In the genomic region with DNA sequence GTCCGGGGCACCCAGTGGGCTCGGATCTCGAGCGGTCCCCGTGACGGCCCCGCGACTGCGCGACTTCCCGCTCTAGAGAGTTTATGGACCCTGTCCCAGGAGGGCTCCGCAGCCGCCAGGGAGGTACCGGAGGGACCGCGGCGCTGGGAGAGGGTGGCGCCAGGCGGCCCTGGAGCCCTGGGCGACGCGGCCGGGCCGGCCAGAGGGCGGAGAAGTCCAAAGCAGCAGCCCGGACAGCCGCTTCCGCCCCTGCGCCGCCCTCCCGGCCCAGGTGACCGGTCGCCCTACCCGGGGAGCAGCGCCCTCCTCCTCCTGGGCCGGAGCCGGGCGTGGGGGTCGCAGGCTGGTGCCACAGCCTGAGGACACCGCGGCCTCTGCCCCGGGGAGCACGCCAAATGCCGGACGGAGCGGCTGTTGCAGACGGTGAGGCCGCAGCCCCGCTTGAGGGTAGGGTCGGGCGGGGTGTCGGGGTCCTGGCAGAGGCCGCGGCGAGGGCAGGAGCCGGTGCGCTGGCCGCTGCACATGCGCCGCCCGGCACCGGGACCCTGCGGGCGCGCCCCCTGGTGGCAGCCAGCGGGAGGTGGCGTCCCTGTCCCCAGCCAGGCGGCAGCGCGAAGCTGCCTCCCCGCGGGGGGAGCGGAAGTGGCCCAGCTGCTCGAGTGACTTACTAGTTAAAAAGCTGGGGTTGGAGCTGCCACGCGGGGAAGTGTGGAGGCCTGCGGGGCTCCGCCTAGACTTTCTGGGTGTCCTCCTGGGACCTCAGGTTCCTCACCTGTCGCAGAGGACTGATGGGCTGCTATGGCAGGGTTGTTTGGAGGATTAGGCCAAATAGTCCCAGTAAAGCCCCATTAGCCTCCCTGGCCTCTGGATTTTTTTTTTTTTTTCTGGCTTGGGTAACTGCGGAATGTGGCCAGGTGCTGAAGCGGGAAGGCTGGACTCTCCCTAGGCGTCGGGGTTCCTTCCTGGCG, we compare ENCODE assay signal across 8 cellular contexts. TPM values are rescaled to one million over a fixed set of nuclear protein-coding genes. Genes with fewer than 3 reads are reported as not detected.
DNase-seq lines count a peak whose midpoint lies in the region; ATAC-seq and TF ChIP-seq lines count a peak whose summit lies in the region.

No MANE protein-coding gene starts in this region.

- H3K4me1 ChIP-seq in lower lobe of right lung, result peaks cover 13% of the 10 kb centered on the region

- H3K27me3 ChIP-seq in lower lobe of right lung (ENCODE audit: low read depth), result no peaks in the 10 kb centered on the region

- no peaks in the 10 kb centered on the region for H3K36me3 ChIP-seq in lower lobe of right lung

- ATAC-seq in HG03064 (IDR thresholded peaks at IDR 0.05; ENCODE audit: low read depth, unreplicated experiment) (peak; percentile 98), lower lobe of right lung (peak; percentile 97 to 98)

- intact Hi-C loops in lower lobe of right lung (cut with DNase I), result no loop called here

- peak overlapping the region; percentile 70 for H3K4me3 ChIP-seq in lower lobe of right lung

- peak; percentile 99 for TF ChIP-seq CTCF in lower lobe of right lung (IDR thresholded peaks at IDR 0.05)

- DNase-seq in A172 (ENCODE audit: low spot score) (peak; percentile 50), NCI-H226 (peak; percentile 8), ecto neural progenitor cell (ENCODE audit: low spot score) (peak; percentile 92), lower lobe of right lung (peak; percentile 93)
- peak; percentile 87 to 88 for DNase-seq in activated CD4-positive, alpha-beta T cell treated with anti-CD3 and anti-CD28 coated beads, Interleukin-2, amount 50 U/mL, for 48 hours
- DNase-seq in stimulated activated CD4-positive, alpha-beta T cell treated with anti-CD3 and anti-CD28 coated beads, Interleukin-4, amount 100 ng/mL, for 4 hours, result peak; percentile 89 to 94

- H3K9me3 ChIP-seq in lower lobe of right lung, result no peaks in the 10 kb centered on the region

- peak overlapping the region; percentile 77 for H3K27ac ChIP-seq in lower lobe of right lung

- peak; percentile 45 for TF ChIP-seq POLR2A in GM18526 (IDR thresholded peaks at IDR 0.05; ENCODE audit: extremely low read depth, insufficient read length)

RNA-seq across cellular contexts. Expression of a gene that starts 20.9 kb away (rescaled TPM):
- total RNA-seq in A172 (2014; rRNA removed; shearing (Covaris generic)), result 10.4 and 12.4 TPM in 2 replicates
- 9.0 TPM for total RNA-seq in lower lobe of right lung

Comparison
In these comparisons a context has a peak if more than half of its experiments do, and no peak if none do; other contexts are left out.
1. Peak in every context shown above with its lines: DNase-seq, ATAC-seq, H3K4me3 ChIP-seq and H3K27ac ChIP-seq.
2. DNase-seq: peak in every context shown above with its lines; median percentile 93 in lower lobe of right lung; 92 in ecto neural progenitor cell; 92 in stimulated activated CD4-positive, alpha-beta T cell treated with anti-CD3 and anti-CD28 coated beads, Interleukin-4, amount 100 ng/mL, for 4 hours; 88 in activated CD4-positive, alpha-beta T cell treated with anti-CD3 and anti-CD28 coated beads, Interleukin-2, amount 50 U/mL, for 48 hours; 50 in A172; 8 in NCI-H226.